Comparison of ENCODE assay signal across 21 cellular contexts in the genomic region with DNA sequence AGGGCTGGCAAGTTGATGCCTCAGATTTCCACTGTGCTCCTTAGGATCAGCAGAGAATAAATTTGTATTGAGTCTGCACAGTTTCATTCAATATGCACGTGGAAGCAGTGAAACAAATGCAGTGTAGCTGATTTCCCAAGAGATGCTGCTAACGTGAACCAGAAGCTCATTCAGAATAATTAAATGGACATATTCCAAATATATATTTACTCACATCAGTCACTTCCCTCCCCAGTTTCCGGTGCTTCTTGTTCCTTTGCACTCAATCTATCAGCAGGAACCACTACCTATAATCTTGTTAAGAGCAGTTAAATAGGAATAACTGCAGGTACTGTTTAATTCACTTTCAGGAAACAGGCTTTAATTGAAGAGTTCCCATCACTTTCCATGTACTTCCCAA.
DNase-seq lines count a peak whose midpoint lies in the region; ATAC-seq and TF ChIP-seq lines count a peak whose summit lies in the region.
"Had no signal": no experiment of that assay in that cellular context is flagged by ENCODE, and none has a peak within 500 bp of the region (broad histone marks: within the 10 kb centered on the region; RNA-seq: fewer than 3 reads in every experiment).

No MANE protein-coding gene starts in this region.

- CTCF ChIA-PET in RWPE1 (lab: Yijun Ruan, JAX) = interaction anchor here (0.6 kb wide), 1 partner anchor 1105 kb away, joined by 5 read pairs; no protein-coding TSS in a partner anchor

- H3K4me1 Mint-ChIP-seq in activated naive CD8-positive, alpha-beta T cell treated with anti-CD3 and anti-CD28 coated beads, Interleukin-2, amount 50 U/mL, for 24 hours = no peaks in the 10 kb centered on the region
- H3K4me1 Mint-ChIP-seq: CD4-positive, CD25-positive, alpha-beta regulatory T cell had no signal

- H3K9me3 ChIP-seq in BE2C = no peaks in the 10 kb centered on the region
- H3K9me3 ChIP-seq: A549, BLaER1, Caco-2 had no signal

- H3K4me3 Mint-ChIP-seq in activated naive CD8-positive, alpha-beta T cell treated with anti-CD3 and anti-CD28 coated beads, Interleukin-2, amount 50 U/mL, for 24 hours = no peak overlapping the region
- H3K4me3 Mint-ChIP-seq: CD4-positive, CD25-positive, alpha-beta regulatory T cell; CD8-positive, alpha-beta T cell had no signal

- H3K36me3 ChIP-seq in BE2C = no peaks in the 10 kb centered on the region
- H3K36me3 ChIP-seq: BLaER1 had no signal

- H3K4me1 ChIP-seq in BE2C = peaks cover 10% of the 10 kb centered on the region
- H3K4me1 ChIP-seq: A549, BLaER1 had no signal

- ATAC-seq in activated naive CD8-positive, alpha-beta T cell treated with anti-CD3 and anti-CD28 coated beads, Interleukin-2, amount 50 U/mL, for 24 hours = no peak
- ATAC-seq: A549; CD8-positive, alpha-beta T cell; GM12878 had no signal

- H3K27me3 ChIP-seq in BE2C = no peaks in the 10 kb centered on the region
- H3K27me3 ChIP-seq: BLaER1 had no signal

- no peaks in the 10 kb centered on the region for H3K9me3 Mint-ChIP-seq in activated naive CD8-positive, alpha-beta T cell treated with anti-CD3 and anti-CD28 coated beads, Interleukin-2, amount 50 U/mL, for 24 hours

- H3K36me3 Mint-ChIP-seq in activated naive CD8-positive, alpha-beta T cell treated with anti-CD3 and anti-CD28 coated beads, Interleukin-2, amount 50 U/mL, for 24 hours (ENCODE audit: low read depth) = no peaks in the 10 kb centered on the region
- H3K36me3 Mint-ChIP-seq: CD4-positive, CD25-positive, alpha-beta regulatory T cell; CD8-positive, alpha-beta T cell had no signal

- no peak overlapping the region for H3K27ac Mint-ChIP-seq in activated naive CD8-positive, alpha-beta T cell treated with anti-CD3 and anti-CD28 coated beads, Interleukin-2, amount 50 U/mL, for 24 hours
- H3K27ac Mint-ChIP-seq: CD4-positive, CD25-positive, alpha-beta regulatory T cell; CD8-positive, alpha-beta T cell had no signal

- H3K4me3 ChIP-seq in BE2C (ENCODE audit: low read depth, low read length) = no peak overlapping the region
- H3K4me3 ChIP-seq: A549, BLaER1, GM12878, GM23248 had no signal

- DNase-seq in NCI-H345 (lab: John Stamatoyannopoulos, UW) (peak; percentile 11), NCI-H345 treated with DMSO at 0.1 percent for 48 hours (lab: John Stamatoyannopoulos, UW; ENCODE audit: unreplicated experiment) (no peak), BE2C (peak; percentile 53), RWPE1 (ENCODE audit: low spot score) (no peak)
- no peak for DNase-seq in activated naive CD8-positive, alpha-beta T cell treated with anti-CD3 and anti-CD28 coated beads, Interleukin-2, amount 50 U/mL, for 24 hours
- DNase-seq: 8988T; Caco-2; CD4-positive, CD25-positive, alpha-beta regulatory T cell; CD8-positive, alpha-beta T cell; DMS 273 treated with DMSO at 0.1 percent for 48 hours; DMS79; EL; GDM1; GM23248; H7; HCEC 1CT had no signal

- no peak overlapping the region for H3K27ac ChIP-seq in RWPE1
- H3K27ac ChIP-seq: A549, BLaER1, C4-2B, GM23248 had no signal

- POLR2A ChIA-PET in RWPE1 (lab: Yijun Ruan, JAX; ENCODE audit: low non-redundant PET) = no interaction called here

- H3K27me3 Mint-ChIP-seq in activated naive CD8-positive, alpha-beta T cell treated with anti-CD3 and anti-CD28 coated beads, Interleukin-2, amount 50 U/mL, for 24 hours = no peaks in the 10 kb centered on the region
- H3K27me3 Mint-ChIP-seq: CD4-positive, CD25-positive, alpha-beta regulatory T cell had no signal

- TF ChIP-seq CTCF in BE2C (IDR thresholded peaks at IDR 0.05; ENCODE audit: low read depth, low read length) (no peak), RWPE1 (conservative IDR thresholded peaks at IDR 0.05; ENCODE audit: low read depth) (no peak)

TF ChIP-seq in PFSK-1, 5 proteins besides CTCF, POLR2A, EP300 and RAD21:
- TF ChIP-seq FOXP2 (optimal IDR thresholded peaks at IDR 0.05; ENCODE audit: borderline replicate concordance, extremely low read depth, extremely low read length, insufficient read depth) (no peak), SIN3A (IDR thresholded peaks at IDR 0.05; ENCODE audit: borderline replicate concordance, insufficient read depth, low read length) (peak; percentile 68; the same call in 1 of the 2 replicates)

Comparison
In these comparisons a context has a peak if more than half of its experiments do, and no peak if none do; other contexts are left out.
1. DNase-seq: peak in NCI-H345 (single experiment) and BE2C (single experiment); none in NCI-H345 treated with DMSO at 0.1 percent for 48 hours (single experiment), RWPE1 (single experiment) and activated naive CD8-positive, alpha-beta T cell treated with anti-CD3 and anti-CD28 coated beads, Interleukin-2, amount 50 U/mL, for 24 hours (single experiment).